Comparison of ENCODE assay signal across 15 cellular contexts in the genomic region with DNA sequence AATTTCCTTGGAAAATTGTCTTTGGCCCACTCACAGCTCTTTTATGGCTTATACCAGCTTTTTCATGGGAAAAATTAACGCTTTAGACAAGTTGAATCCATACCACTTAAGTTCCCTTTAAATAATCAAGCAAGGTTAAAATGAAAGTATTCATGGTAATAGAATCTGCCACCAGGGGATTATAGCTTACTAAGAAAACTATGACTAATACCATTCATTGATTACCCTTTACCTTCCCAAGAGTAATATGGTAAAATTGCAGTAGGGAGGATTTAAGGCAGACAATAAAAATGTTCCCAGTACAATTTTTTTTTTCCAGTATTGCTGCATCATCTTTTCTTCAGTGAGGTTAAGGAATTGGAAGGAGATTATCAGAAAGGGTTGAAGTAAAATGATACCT.
DNase-seq lines count a peak whose midpoint lies in the region; ATAC-seq and TF ChIP-seq lines count a peak whose summit lies in the region.
"Had no signal": no experiment of that assay in that cellular context is flagged by ENCODE, and none has a peak within 500 bp of the region (broad histone marks: within the 10 kb centered on the region; RNA-seq: fewer than 3 reads in every experiment).

No MANE protein-coding gene starts in this region.

- DNase-seq in ACHN (peak; percentile 21), HPDE6-E6E7 (ENCODE audit: extremely low spot score) (peak; percentile 3), astrocyte of the spinal cord (ENCODE audit: low read depth, low spot score) (peak; percentile 49), foreskin keratinocyte (peak in 1 of 2 donors; percentile 20), foreskin melanocyte (no peak)
- no peak for DNase-seq in activated naive CD4-positive, alpha-beta T cell treated with anti-CD3 and anti-CD28 coated beads, Interleukin-2, amount 50 U/mL, for 16 hours
- DNase-seq: AML-193; CD4-positive, CD25-positive, alpha-beta regulatory T cell; H9; NCI-H1436 treated with DMSO at 0.1 percent for 48 hours; NCI-H774; SHP77 treated with DMSO at 0.1 percent for 48 hours; SW 1271 had no signal

- no peak overlapping the region for H3K4me3 ChIP-seq in astrocyte of the spinal cord (ENCODE audit: low read depth, low read length)

- H3K4me1 ChIP-seq in foreskin keratinocyte, result no peaks in the 10 kb centered on the region

- H3K27ac ChIP-seq in foreskin keratinocyte, result no peak overlapping the region

- in situ Hi-C loops in ACHN (cut with HindIII; ENCODE audit: low pct_ligation_motif_present, low pct_unique_long_range_greater_than_20kb, low sequenced_read_pairs) (no loop called here), astrocyte of the spinal cord (cut with HindIII; ENCODE audit: low sequenced_read_pairs) (no loop called here)

- TF ChIP-seq CTCF in astrocyte of the spinal cord (IDR thresholded peaks at IDR 0.05; ENCODE audit: low read depth, low read length) (peak; percentile 8), foreskin keratinocyte (conservative IDR thresholded peaks at IDR 0.05) (peak; percentile 24)

- no peaks in the 10 kb centered on the region for H3K27me3 ChIP-seq in foreskin keratinocyte

- ATAC-seq in foreskin keratinocyte, result peak; percentile 68
- no peak for ATAC-seq in GM21529 (IDR thresholded peaks at IDR 0.05; ENCODE audit: unreplicated experiment)
- no peak for ATAC-seq in HG02678 (IDR thresholded peaks at IDR 0.05; ENCODE audit: unreplicated experiment)

Comparison
In these comparisons a context has a peak if more than half of its experiments do, and no peak if none do; other contexts are left out.
1. DNase-seq: peak in ACHN (single experiment), HPDE6-E6E7 (single experiment) and astrocyte of the spinal cord (single experiment); none in foreskin melanocyte (single experiment) and activated naive CD4-positive, alpha-beta T cell treated with anti-CD3 and anti-CD28 coated beads, Interleukin-2, amount 50 U/mL, for 16 hours (single experiment).